In the genomic region with DNA sequence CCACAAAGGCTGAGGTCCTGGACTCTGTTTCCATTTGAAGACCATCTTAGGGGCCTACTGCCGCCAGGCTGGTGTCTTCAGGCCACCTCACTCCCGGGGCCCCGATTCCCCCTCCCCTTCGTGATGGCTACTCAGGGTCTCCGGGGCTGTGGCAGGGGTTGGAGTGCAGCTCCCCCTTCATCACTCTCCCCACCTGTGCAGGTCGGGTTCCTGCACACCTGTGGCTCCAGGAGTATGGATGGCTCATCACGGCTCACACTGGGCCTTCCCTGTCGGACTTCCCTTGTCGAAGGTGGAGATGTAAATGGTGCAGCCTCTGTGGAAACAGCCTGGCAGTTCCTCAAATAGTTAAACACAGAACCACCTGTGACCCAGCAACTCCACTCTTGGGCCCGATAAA, we compare ENCODE assay signal across 28 cellular contexts. TPM values are rescaled to one million over a fixed set of nuclear protein-coding genes. Genes with fewer than 3 reads are reported as not detected.
"Had no signal": no experiment of that assay in that cellular context is flagged by ENCODE, and none has a peak within 500 bp of the region (broad histone marks: within the 10 kb centered on the region; RNA-seq: fewer than 3 reads in every experiment).

No MANE protein-coding gene starts in this region.

- H3K9ac ChIP-seq: KMS-11, SK-N-SH had no signal

- H3K4me3 Mint-ChIP-seq: IgD-negative memory B cell had no signal

- H3K27me3 Mint-ChIP-seq: IgD-negative memory B cell had no signal

- H3K4me2 ChIP-seq: KMS-11, SK-N-SH had no signal

- H3K4me1 Mint-ChIP-seq: IgD-negative memory B cell had no signal

- DNase-seq: Kasumi-1, NCI-H1092, NCI-H1105 treated with DMSO at 0.1 percent for 48 hours, NCI-H1417 treated with DMSO at 0.1 percent for 48 hours, NCI-H146, NCI-H1694 treated with DMSO at 0.1 percent for 48 hours, NCI-H1930, NCI-H2081, NCI-H2107, NCI-H226, NCI-H446, NCI-H510A, NCI-H524 treated with DMSO at 0.1 percent for 48 hours, NCI-H69, NCI-H774, PC-3, SHP77, SK-N-SH, SW 1271 had no signal

- H3K27ac Mint-ChIP-seq: IgD-negative memory B cell had no signal

- H3K9me3 ChIP-seq: SK-N-SH had no signal

- ATAC-seq: K562, Panc1, PC-3 had no signal

- H3K27ac ChIP-seq: HL-60, KMS-11, RWPE1 had no signal

- FAIRE-seq: HTR-8/SVneo, K562 had no signal

- H3K4me3 ChIP-seq: K562 had no signal

- H3K36me3 Mint-ChIP-seq: IgD-negative memory B cell had no signal

RNA-seq across cellular contexts. Expression of a gene that starts 11.9 kb away (rescaled TPM):
- total RNA-seq: K562, M059J, PC-3, SK-MEL-5 had no signal
- polyA plus RNA-seq: IgD-negative memory B cell, K562, SK-N-SH had no signal

RNA-seq across cellular contexts. Expression of a gene that starts 24.3 kb away (rescaled TPM):
- total RNA-seq: M059J, PC-3, SK-MEL-5 had no signal
- polyA plus RNA-seq: IgD-negative memory B cell, SK-N-SH had no signal

RNA-seq across cellular contexts. Expression of a gene that starts 27.0 kb away (rescaled TPM):
- total RNA-seq: M059J, PC-3, SK-MEL-5 had no signal
- polyA plus RNA-seq: IgD-negative memory B cell, K562 had no signal

RNA-seq across cellular contexts. Expression of a gene that starts 35.6 kb away (rescaled TPM):
- total RNA-seq: K562, M059J, PC-3, SK-MEL-5 had no signal
- polyA plus RNA-seq: IgD-negative memory B cell, K562, SK-N-SH had no signal
